ENCODE assay signal across 17 cellular contexts in the genomic region with DNA sequence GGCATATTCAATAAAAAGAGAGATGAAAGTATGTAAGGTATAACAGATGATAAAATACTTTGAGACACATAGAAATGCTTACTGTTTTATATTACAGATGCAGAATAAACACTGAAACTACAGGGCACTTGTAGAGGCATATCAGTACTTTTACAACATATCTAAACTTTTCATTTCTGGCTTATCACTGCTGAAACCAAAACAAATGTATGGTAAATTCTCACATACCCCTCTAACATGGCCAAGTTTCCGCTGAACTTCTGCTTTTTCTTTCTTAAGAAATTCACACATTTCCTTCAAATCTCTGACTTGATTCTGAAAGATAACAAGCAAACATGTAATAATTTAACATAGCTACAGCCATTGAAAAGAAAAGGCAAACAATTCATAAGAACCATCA. TPM values are rescaled to one million over a fixed set of nuclear protein-coding genes. Genes with fewer than 3 reads are reported as not detected.
DNase-seq lines count a peak whose midpoint lies in the region; ATAC-seq and TF ChIP-seq lines count a peak whose summit lies in the region.
"Had no signal": no experiment of that assay in that cellular context is flagged by ENCODE, and none has a peak within 500 bp of the region (broad histone marks: within the 10 kb centered on the region; RNA-seq: fewer than 3 reads in every experiment).

No MANE protein-coding gene starts in this region.

- no peak for ATAC-seq in activated CD8-positive, alpha-beta T cell treated with anti-CD3 and anti-CD28 coated beads for 36 hours
- no peak for ATAC-seq in activated CD8-positive, alpha-beta T cell treated with anti-CD3 and anti-CD28 coated beads, Interleukin-2, amount 10 ng/mL, durations not matched to agents 7 days and 5 days
- peak; percentile 61 for ATAC-seq in HG02610 (IDR thresholded peaks at IDR 0.05; ENCODE audit: unreplicated experiment)
- peak; percentile 75 for ATAC-seq in HG03378 (IDR thresholded peaks at IDR 0.05; ENCODE audit: unreplicated experiment)
- ATAC-seq in SK-N-SH treated with all-trans-retinoic acid at 6 μM for 48 hours: no peak
- no peak for ATAC-seq in right lobe of liver
- ATAC-seq: A549, HepG2, Right ventricle myocardium inferior had no signal

- intact Hi-C loops in activated CD8-positive, alpha-beta T cell treated with anti-CD3 and anti-CD28 coated beads for 36 hours (cut with micrococcal nuclease): no loop called here
- intact Hi-C loops in right lobe of liver (cut with DNase I): no loop called here

- H3K4me3 ChIP-seq in right lobe of liver: no peak overlapping the region
- H3K4me3 ChIP-seq: A549 had no signal

- H3K27ac ChIP-seq in right lobe of liver: no peak overlapping the region
- H3K27ac ChIP-seq: A549 had no signal

- no peaks in the 10 kb centered on the region for H3K9me3 ChIP-seq in right lobe of liver
- H3K9me3 ChIP-seq: A549 had no signal

- H3K27ac Mint-ChIP-seq in activated CD8-positive, alpha-beta T cell treated with anti-CD3 and anti-CD28 coated beads for 36 hours: peak overlapping the region; percentile 34
- H3K27ac Mint-ChIP-seq in activated CD8-positive, alpha-beta T cell treated with anti-CD3 and anti-CD28 coated beads, Interleukin-2, amount 10 ng/mL, durations not matched to agents 7 days and 5 days: no peak overlapping the region
- H3K27ac Mint-ChIP-seq in glutamatergic neuron (ENCODE audit: unreplicated experiment): no peak overlapping the region
- H3K27ac Mint-ChIP-seq: activated B cell treated with CpG ODN at 0.5 μM for 24 hours had no signal

- 71% methylated on average over 1 of the region's 1 CpG for WGBS in right lobe of liver (ENCODE audit: insufficient coverage, low coverage, low lambda C conversion rate, missing lambda C conversion rate)

- H3K4me3 Mint-ChIP-seq in activated CD8-positive, alpha-beta T cell treated with anti-CD3 and anti-CD28 coated beads for 36 hours: no peak overlapping the region
- H3K4me3 Mint-ChIP-seq in activated CD8-positive, alpha-beta T cell treated with anti-CD3 and anti-CD28 coated beads, Interleukin-2, amount 10 ng/mL, durations not matched to agents 7 days and 5 days: no peak overlapping the region
- no peak overlapping the region for H3K4me3 Mint-ChIP-seq in glutamatergic neuron (ENCODE audit: unreplicated experiment)
- H3K4me3 Mint-ChIP-seq: activated B cell treated with CpG ODN at 0.5 μM for 24 hours, neural crest cell had no signal

- H3K27me3 ChIP-seq in right lobe of liver: no peaks in the 10 kb centered on the region

- H3K9me3 Mint-ChIP-seq in activated CD8-positive, alpha-beta T cell treated with anti-CD3 and anti-CD28 coated beads for 36 hours: no peaks in the 10 kb centered on the region
- H3K9me3 Mint-ChIP-seq in activated CD8-positive, alpha-beta T cell treated with anti-CD3 and anti-CD28 coated beads, Interleukin-2, amount 10 ng/mL, durations not matched to agents 7 days and 5 days (ENCODE audit: insufficient read depth): no peaks in the 10 kb centered on the region
- no peaks in the 10 kb centered on the region for H3K9me3 Mint-ChIP-seq in glutamatergic neuron (ENCODE audit: unreplicated experiment)
- H3K9me3 Mint-ChIP-seq: activated B cell treated with CpG ODN at 0.5 μM for 24 hours, neural crest cell had no signal

- POLR2A ChIA-PET in activated CD8-positive, alpha-beta T cell treated with anti-CD3 and anti-CD28 coated beads for 36 hours (lab: Charles Lee): no interaction called here
- POLR2A ChIA-PET in activated CD8-positive, alpha-beta T cell treated with anti-CD3 and anti-CD28 coated beads, Interleukin-2, amount 10 ng/mL, durations not matched to agents 7 days and 5 days (lab: Charles Lee): no interaction called here

- no peak for TF ChIP-seq CTCF in activated CD8-positive, alpha-beta T cell treated with anti-CD3 and anti-CD28 coated beads for 36 hours (IDR thresholded peaks at IDR 0.05)
- no peak for TF ChIP-seq CTCF in glutamatergic neuron (IDR thresholded peaks at IDR 0.05; ENCODE audit: partially characterized antibody, unreplicated experiment)
- no peak for TF ChIP-seq CTCF in right lobe of liver (IDR thresholded peaks at IDR 0.05)

- CTCF ChIA-PET in activated CD8-positive, alpha-beta T cell treated with anti-CD3 and anti-CD28 coated beads for 36 hours (lab: Charles Lee): interaction anchor here (1.5 kb wide), 1 partner anchor 10 kb away, joined by 5 read pairs; no protein-coding TSS in a partner anchor
- CTCF ChIA-PET in activated CD8-positive, alpha-beta T cell treated with anti-CD3 and anti-CD28 coated beads, Interleukin-2, amount 10 ng/mL, durations not matched to agents 7 days and 5 days (lab: Charles Lee): no interaction called here

- no peak for DNase-seq in activated CD8-positive, alpha-beta T cell treated with anti-CD3 and anti-CD28 coated beads for 36 hours
- no peak for DNase-seq in activated CD8-positive, alpha-beta T cell treated with anti-CD3 and anti-CD28 coated beads, Interleukin-2, amount 10 ng/mL, durations not matched to agents 7 days and 5 days
- DNase-seq in C1 segment of cervical spinal cord (lab: John Stamatoyannopoulos, UW) (no peak), glutamatergic neuron (no peak), right lobe of liver (no peak)
- DNase-seq: activated B cell treated with CpG ODN at 0.5 μM for 24 hours, activated gamma-delta T cell treated with Interleukin-2 at 50 U/mL for 16 hours, caudate nucleus, kidney glomerular epithelial cell, NCI-H2171 treated with DMSO at 0.1 percent for 48 hours had no signal

- H3K4me1 ChIP-seq in right lobe of liver: no peaks in the 10 kb centered on the region

- H3K36me3 Mint-ChIP-seq in activated CD8-positive, alpha-beta T cell treated with anti-CD3 and anti-CD28 coated beads for 36 hours (ENCODE audit: low read depth): peaks cover 19% of the 10 kb centered on the region
- peaks cover 18% of the 10 kb centered on the region for H3K36me3 Mint-ChIP-seq in activated CD8-positive, alpha-beta T cell treated with anti-CD3 and anti-CD28 coated beads, Interleukin-2, amount 10 ng/mL, durations not matched to agents 7 days and 5 days (ENCODE audit: low read depth)
- no peaks in the 10 kb centered on the region for H3K36me3 Mint-ChIP-seq in glutamatergic neuron (ENCODE audit: unreplicated experiment)

- H3K36me3 ChIP-seq in right lobe of liver: no peaks in the 10 kb centered on the region

- no peaks in the 10 kb centered on the region for H3K27me3 Mint-ChIP-seq in activated CD8-positive, alpha-beta T cell treated with anti-CD3 and anti-CD28 coated beads for 36 hours
- no peaks in the 10 kb centered on the region for H3K27me3 Mint-ChIP-seq in activated CD8-positive, alpha-beta T cell treated with anti-CD3 and anti-CD28 coated beads, Interleukin-2, amount 10 ng/mL, durations not matched to agents 7 days and 5 days (ENCODE audit: low read depth)
- H3K27me3 Mint-ChIP-seq in glutamatergic neuron (ENCODE audit: unreplicated experiment): no peaks in the 10 kb centered on the region
- H3K27me3 Mint-ChIP-seq: activated B cell treated with CpG ODN at 0.5 μM for 24 hours had no signal

- no peak for TF ChIP-seq POLR2A in right lobe of liver (IDR thresholded peaks at IDR 0.05)

- peaks cover 13% of the 10 kb centered on the region for H3K4me1 Mint-ChIP-seq in activated CD8-positive, alpha-beta T cell treated with anti-CD3 and anti-CD28 coated beads for 36 hours (ENCODE audit: low read depth)
- peaks cover 13% of the 10 kb centered on the region for H3K4me1 Mint-ChIP-seq in activated CD8-positive, alpha-beta T cell treated with anti-CD3 and anti-CD28 coated beads, Interleukin-2, amount 10 ng/mL, durations not matched to agents 7 days and 5 days (ENCODE audit: low read depth)
- H3K4me1 Mint-ChIP-seq in glutamatergic neuron (ENCODE audit: low read depth, unreplicated experiment): no peaks in the 10 kb centered on the region
- H3K4me1 Mint-ChIP-seq: neural crest cell had no signal

TF ChIP-seq in SK-N-SH treated with all-trans-retinoic acid at 6 μM for 48 hours, 23 proteins besides CTCF, POLR2A, EP300 and RAD21:
- TF ChIP-seq, protein P1, sequence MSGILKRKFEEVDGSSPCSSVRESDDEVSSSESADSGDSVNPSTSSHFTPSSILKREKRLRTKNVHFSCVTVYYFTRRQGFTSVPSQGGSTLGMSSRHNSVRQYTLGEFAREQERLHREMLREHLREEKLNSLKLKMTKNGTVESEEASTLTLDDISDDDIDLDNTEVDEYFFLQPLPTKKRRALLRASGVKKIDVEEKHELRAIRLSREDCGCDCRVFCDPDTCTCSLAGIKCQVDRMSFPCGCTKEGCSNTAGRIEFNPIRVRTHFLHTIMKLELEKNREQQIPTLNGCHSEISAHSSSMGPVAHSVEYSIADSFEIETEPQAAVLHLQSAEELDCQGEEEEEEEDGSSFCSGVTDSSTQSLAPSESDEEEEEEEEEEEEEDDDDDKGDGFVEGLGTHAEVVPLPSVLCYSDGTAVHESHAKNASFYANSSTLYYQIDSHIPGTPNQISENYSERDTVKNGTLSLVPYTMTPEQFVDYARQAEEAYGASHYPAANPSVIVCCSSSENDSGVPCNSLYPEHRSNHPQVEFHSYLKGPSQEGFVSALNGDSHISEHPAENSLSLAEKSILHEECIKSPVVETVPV (CRISPR knock-in tag; IDR thresholded peaks at IDR 0.05): no peak
- no peak for TF ChIP-seq ZFP3 (CRISPR knock-in tag; IDR thresholded peaks at IDR 0.05)

RNA-seq across cellular contexts. Expression of a gene that starts 33.3 kb away (rescaled TPM):
- not detected for total RNA-seq in activated CD8-positive, alpha-beta T cell treated with anti-CD3 and anti-CD28 coated beads for 36 hours
- under 1 TPM in 1 of 2 experiments, not detected in 1; 0.11 TPM for total RNA-seq in activated CD8-positive, alpha-beta T cell treated with anti-CD3 and anti-CD28 coated beads, Interleukin-2, amount 10 ng/mL, durations not matched to agents 7 days and 5 days
- total RNA-seq in glutamatergic neuron (ENCODE audit: unreplicated experiment) (0.25 TPM), right lobe of liver (not detected)
- total RNA-seq: HepG2 had no signal

Comparison
In these comparisons a context has a peak if more than half of its experiments do, and no peak if none do; other contexts are left out.
1. ATAC-seq: peak in HG02610 (single experiment) and HG03378 (single experiment); none in activated CD8-positive, alpha-beta T cell treated with anti-CD3 and anti-CD28 coated beads for 36 hours (single experiment), activated CD8-positive, alpha-beta T cell treated with anti-CD3 and anti-CD28 coated beads, Interleukin-2, amount 10 ng/mL, durations not matched to agents 7 days and 5 days (single experiment), SK-N-SH treated with all-trans-retinoic acid at 6 μM for 48 hours (single experiment) and right lobe of liver (0 of 4).